In genomic region chr7:12434012-12434642, GRCh38 we compare ENCODE assay signal across 12 cellular contexts. TPM values are rescaled to one million over a fixed set of nuclear protein-coding genes. Genes with fewer than 3 reads are reported as not detected.
DNase-seq lines count a peak whose midpoint lies in the region; ATAC-seq and TF ChIP-seq lines count a peak whose summit lies in the region.
"Had no signal": no experiment of that assay in that cellular context is flagged by ENCODE, and none has a peak within 500 bp of the region (broad histone marks: within the 10 kb centered on the region; RNA-seq: fewer than 3 reads in every experiment).

No MANE protein-coding gene starts in this region.

- H3K4me3 Mint-ChIP-seq in activated T-cell treated with anti-CD3 and anti-CD28 coated beads, Interleukin-2, amount 50 U/mL, for 72 hours, result no peak overlapping the region
- no peak overlapping the region for H3K4me3 Mint-ChIP-seq in activated T-helper 17 cell treated with anti-CD3 and anti-CD28 coated beads, Interleukin-2, amount 50 U/mL, for 72 hours

- H3K4me1 Mint-ChIP-seq in activated T-cell treated with anti-CD3 and anti-CD28 coated beads, Interleukin-2, amount 50 U/mL, for 72 hours (ENCODE audit: low read depth), result no peaks in the 10 kb centered on the region
- no peaks in the 10 kb centered on the region for H3K4me1 Mint-ChIP-seq in activated T-helper 17 cell treated with anti-CD3 and anti-CD28 coated beads, Interleukin-2, amount 50 U/mL, for 72 hours

- no peak overlapping the region for H3K27ac Mint-ChIP-seq in activated T-cell treated with anti-CD3 and anti-CD28 coated beads, Interleukin-2, amount 50 U/mL, for 72 hours
- H3K27ac Mint-ChIP-seq in activated T-helper 17 cell treated with anti-CD3 and anti-CD28 coated beads, Interleukin-2, amount 50 U/mL, for 72 hours, result no peak overlapping the region

- DNase-seq in AG04450 (ENCODE audit: low read depth, low spot score) (no peak), NB4 (ENCODE audit: low read depth) (no peak), epithelial cell of esophagus (ENCODE audit: low read depth) (no peak), NCI-H510A treated with DMSO at 0.1 percent for 48 hours (lab: John Stamatoyannopoulos, UW) (no peak), caudate nucleus (lab: John Stamatoyannopoulos, UW) (no peak)
- no peak for DNase-seq in activated T-cell treated with anti-CD3 and anti-CD28 coated beads, Interleukin-2, amount 50 U/mL, for 72 hours
- DNase-seq: activated gamma-delta T cell treated with Interleukin-2 at 50 U/mL for 16 hours, small intestine had no signal

- peaks cover 42% of the 10 kb centered on the region for H3K27me3 Mint-ChIP-seq in activated T-cell treated with anti-CD3 and anti-CD28 coated beads, Interleukin-2, amount 50 U/mL, for 72 hours (ENCODE audit: low read depth)
- H3K27me3 Mint-ChIP-seq in activated T-helper 17 cell treated with anti-CD3 and anti-CD28 coated beads, Interleukin-2, amount 50 U/mL, for 72 hours, result peaks cover 11% of the 10 kb centered on the region

- H3K9me3 Mint-ChIP-seq in activated T-cell treated with anti-CD3 and anti-CD28 coated beads, Interleukin-2, amount 50 U/mL, for 72 hours, result no peaks in the 10 kb centered on the region
- no peaks in the 10 kb centered on the region for H3K9me3 Mint-ChIP-seq in activated T-helper 17 cell treated with anti-CD3 and anti-CD28 coated beads, Interleukin-2, amount 50 U/mL, for 72 hours

- POLR2A ChIA-PET in AG04450 (lab: Yijun Ruan, JAX), result no interaction called here

- TF ChIP-seq CTCF in AG04450 (IDR thresholded peaks at IDR 0.05; ENCODE audit: low read depth, low read length) (peak; percentile 53), NB4 (IDR thresholded peaks at IDR 0.05; ENCODE audit: low read depth, low read length) (peak; percentile 6), epithelial cell of esophagus (IDR thresholded peaks at IDR 0.05; ENCODE audit: insufficient read depth, low read depth, low read length, missing control alignments) (peak; percentile 12)

- peak; percentile 59 for ATAC-seq in GM18519 (IDR thresholded peaks at IDR 0.05; ENCODE audit: low FRiP score, unreplicated experiment)
- no peak for ATAC-seq in activated T-cell treated with anti-CD3 and anti-CD28 coated beads, Interleukin-2, amount 50 U/mL, for 72 hours (replicated peaks in 1 of 2)
- ATAC-seq in activated T-helper 17 cell treated with anti-CD3 and anti-CD28 coated beads, Interleukin-2, amount 50 U/mL, for 72 hours (replicated peaks), result no peak

- no peak for TF ChIP-seq POLR2A in NB4 (IDR thresholded peaks at IDR 0.05; ENCODE audit: extremely low read depth, insufficient read length)

- H3K27ac ChIP-seq in AG04450 (ENCODE audit: low read depth, low read length) (no peak overlapping the region), caudate nucleus (ENCODE audit: low read depth, low read length) (no peak overlapping the region)
- H3K27ac ChIP-seq: tibial nerve had no signal

- CTCF ChIA-PET in AG04450 (lab: Charles Lee), result interaction anchor here (0.6 to 2.6 kb wide), 16 partner anchors 8 to 492 kb away, joined by 3 to 32 read pairs (median 6); no protein-coding TSS in a partner anchor

- H3K27me3 ChIP-seq in AG04450 (ENCODE audit: control insufficient read depth, insufficient read depth, low read length), result no peaks in the 10 kb centered on the region
- H3K27me3 ChIP-seq: tibial nerve had no signal

- no peaks in the 10 kb centered on the region for H3K36me3 Mint-ChIP-seq in activated T-cell treated with anti-CD3 and anti-CD28 coated beads, Interleukin-2, amount 50 U/mL, for 72 hours (ENCODE audit: insufficient read depth in 2 of 2)
- H3K36me3 Mint-ChIP-seq in activated T-helper 17 cell treated with anti-CD3 and anti-CD28 coated beads, Interleukin-2, amount 50 U/mL, for 72 hours (ENCODE audit: low read depth), result no peaks in the 10 kb centered on the region

- H3K9me3 ChIP-seq in AG04450 (ENCODE audit: control insufficient read depth, insufficient read depth, low read length), result no peaks in the 10 kb centered on the region
- H3K9me3 ChIP-seq: tibial nerve had no signal

- H3K4me3 ChIP-seq in AG04450 (ENCODE audit: low read depth, low read length), result no peak overlapping the region
- no peak overlapping the region for H3K4me3 ChIP-seq in NB4 (ENCODE audit: low read depth, low read length)
- H3K4me3 ChIP-seq in epithelial cell of esophagus (ENCODE audit: low read length), result no peak overlapping the region
- H3K4me3 ChIP-seq: tibial nerve had no signal

RNA-seq across cellular contexts. Expression of gene VWDE, which starts 30.5 kb away (rescaled TPM):
- 0.02 and 0.14 TPM in 2 replicates for polyA plus RNA-seq in AG04450 (2011; rRNA removed)
- polyA minus RNA-seq in AG04450 (2011; rRNA and poly(A)+ RNA removed), result 0.05 TPM in 1 of 2 replicates, not detected in the other
- 1 to 10 TPM in 1 of 2 donors, under 1 TPM in 1; 0.43 to 2.7 TPM for total RNA-seq in activated T-cell treated with anti-CD3 and anti-CD28 coated beads, Interleukin-2, amount 50 U/mL, for 72 hours
- 10 to 100 TPM in 1 of 2 donors, 1 to 10 TPM in 1; 6.1 to 10.5 TPM for total RNA-seq in activated T-helper 17 cell treated with anti-CD3 and anti-CD28 coated beads, Interleukin-2, amount 50 U/mL, for 72 hours
- total RNA-seq: RPMI7951 had no signal
